ENCODE assay signal across 19 cellular contexts in genomic region chr11:78727816-78728215, GRCh38.
DNase-seq lines count a peak whose midpoint lies in the region; ATAC-seq and TF ChIP-seq lines count a peak whose summit lies in the region.
"Had no signal": no experiment of that assay in that cellular context is flagged by ENCODE, and none has a peak within 500 bp of the region (broad histone marks: within the 10 kb centered on the region; RNA-seq: fewer than 3 reads in every experiment).

No MANE protein-coding gene starts in this region.

- no peaks in the 10 kb centered on the region for H3K4me1 ChIP-seq in effector memory CD4-positive, alpha-beta T cell (ENCODE audit: control insufficient read depth, insufficient read depth, low read length, poor library complexity, severe bottlenecking)
- H3K4me1 ChIP-seq: Peyer's patch had no signal

- no peak overlapping the region for H3K27ac ChIP-seq in HL-60 (replicated peaks)
- no peak overlapping the region for H3K27ac ChIP-seq in effector memory CD4-positive, alpha-beta T cell (ENCODE audit: insufficient read depth, low read length, poor library complexity, severe bottlenecking)
- H3K27ac ChIP-seq: Peyer's patch, SK-N-MC had no signal

- no peak for TF ChIP-seq POLR2A in erythroblast (IDR thresholded peaks at IDR 0.05; ENCODE audit: low read length)

- no peaks in the 10 kb centered on the region for H3K9me3 ChIP-seq in effector memory CD4-positive, alpha-beta T cell (ENCODE audit: control insufficient read depth, low read length)
- H3K9me3 ChIP-seq: Peyer's patch had no signal

- no peaks in the 10 kb centered on the region for H3K27me3 ChIP-seq in HL-60 (ENCODE audit: insufficient read depth, poor library complexity, severe bottlenecking)
- H3K27me3 ChIP-seq in effector memory CD4-positive, alpha-beta T cell (replicated peaks; ENCODE audit: control insufficient read depth, insufficient read depth, low read length, poor library complexity, severe bottlenecking) = no peaks in the 10 kb centered on the region
- H3K27me3 ChIP-seq: Peyer's patch had no signal

- no peak for TF ChIP-seq CTCF in HL-60 (IDR thresholded peaks at IDR 0.05; ENCODE audit: insufficient read depth, low read length)

- H3K36me3 ChIP-seq in effector memory CD4-positive, alpha-beta T cell (ENCODE audit: control insufficient read depth, insufficient read depth, low read length) = no peaks in the 10 kb centered on the region
- H3K36me3 ChIP-seq: Peyer's patch had no signal

- ATAC-seq in GM19397 (IDR thresholded peaks at IDR 0.05; ENCODE audit: unreplicated experiment) = no peak
- ATAC-seq: Right ventricle myocardium inferior had no signal

- H3K4me3 ChIP-seq in HL-60 (replicated peaks; ENCODE audit: insufficient read depth, low read length) = no peak overlapping the region
- H3K4me3 ChIP-seq in effector memory CD4-positive, alpha-beta T cell (ENCODE audit: insufficient read depth, low read depth, low read length, poor library complexity, severe bottlenecking) = no peak overlapping the region
- H3K4me3 ChIP-seq: Peyer's patch, SK-N-MC had no signal

- DNase-seq in HL-60 (ENCODE audit: low read depth in 1 of 2, low spot score in 1 of 2) = peak; percentile 4 to 38
- DNase-seq in MV-4-11 (lab: John Stamatoyannopoulos, UW) = peak; percentile 87
- DNase-seq in SKM-1 treated with dmso at 0.1 percent for 144 hours (lab: John Stamatoyannopoulos, UW; ENCODE audit: unreplicated experiment) = peak; percentile 84
- peak; percentile 55 for DNase-seq in medulla oblongata (ENCODE audit: extremely low spot score)
- DNase-seq in erythroblast (lab: John Stamatoyannopoulos, UW) = no peak
- DNase-seq in effector memory CD4-positive, alpha-beta T cell = no peak
- DNase-seq: ACHN; CD4-positive, alpha-beta T cell; DMS79 treated with DMSO at 0.1 percent for 48 hours; H9; IMR-90; NCI-H1105; NCI-H1694 treated with DMSO at 0.1 percent for 48 hours; NCI-H446; NK-92 treated with Interleukin-12 subunit alpha and Interleukin-12 subunit beta, amount 100 ng/mL, for 24 hours; Peyer's patch had no signal

Comparison
In these comparisons a context has a peak if more than half of its experiments do, and no peak if none do; other contexts are left out.
1. DNase-seq: peak in HL-60 (2 of 2), MV-4-11 (single experiment), SKM-1 treated with dmso at 0.1 percent for 144 hours (single experiment) and medulla oblongata (single experiment); none in erythroblast (0 of 2) and effector memory CD4-positive, alpha-beta T cell (0 of 3).